16 cellular contexts compared by ENCODE assay signal in the genomic region with DNA sequence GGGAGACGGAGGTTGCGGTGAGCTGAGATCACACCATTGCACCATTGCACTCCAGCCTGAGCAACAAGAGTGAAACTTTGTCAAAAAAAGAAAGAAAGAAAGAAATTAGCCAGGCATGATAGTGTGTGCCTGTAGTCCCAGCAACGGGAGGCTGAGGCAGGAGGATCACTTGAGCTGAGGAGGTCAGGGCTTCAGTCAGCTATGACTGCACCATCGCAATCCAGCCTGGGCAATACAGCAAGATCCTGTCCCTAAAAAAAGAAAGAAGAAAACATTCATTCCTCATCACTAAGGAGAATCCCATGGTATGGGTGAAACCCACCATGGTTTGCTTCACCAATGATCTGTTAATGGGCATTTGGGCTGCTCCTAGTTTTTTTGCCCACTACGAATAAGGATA. TPM values are rescaled to one million over a fixed set of nuclear protein-coding genes. Genes with fewer than 3 reads are reported as not detected.
A peak's percentile ranks its signal among the peaks of the same experiment; 100 is the strongest.
DNase-seq lines count a peak whose midpoint lies in the region; ATAC-seq, FAIRE-seq and TF ChIP-seq lines count a peak whose summit lies in the region.
"Had no signal": no experiment of that assay in that cellular context is flagged by ENCODE, and none has a peak within 500 bp of the region (broad histone marks: within the 10 kb centered on the region; RNA-seq: fewer than 3 reads in every experiment).

No MANE protein-coding gene starts in this region.

- H4K20me1 ChIP-seq in BLaER1 (peaks cover 18% of the 10 kb centered on the region), K562 (replicated peaks; ENCODE audit: control insufficient read depth, insufficient read depth, low read length) (no peaks in the 10 kb centered on the region)

- H3K4me1 ChIP-seq in BLaER1 = peaks cover 75% of the 10 kb centered on the region
- peaks cover 36% of the 10 kb centered on the region for H3K4me1 ChIP-seq in CD8-positive, alpha-beta memory T cell (ENCODE audit: insufficient read depth, low read length)
- H3K4me1 ChIP-seq in K562 (replicated peaks in 1 of 2; ENCODE audit: control insufficient read depth in 2 of 2, insufficient read depth in 2 of 2, low read length in 2 of 2) = peaks cover 24 to 30% of the 10 kb centered on the region in 2 experiments
- H3K4me1 ChIP-seq: Caco-2 had no signal

- no peak overlapping the region for H3K4me3 ChIP-seq in BLaER1
- H3K4me3 ChIP-seq in CD8-positive, alpha-beta memory T cell (ENCODE audit: low read length) = no peak overlapping the region
- H3K4me3 ChIP-seq in K562 = no peak overlapping the region

- no peak for FAIRE-seq in K562 (lab: Jason Lieb, UNC)

- no peak overlapping the region for H3K27ac ChIP-seq in BLaER1
- H3K27ac ChIP-seq in CD8-positive, alpha-beta memory T cell (ENCODE audit: low read depth, low read length) = no peak overlapping the region
- H3K27ac ChIP-seq in K562 (ENCODE audit: extremely low read depth, low read depth, low read length) = no peak overlapping the region
- H3K27ac ChIP-seq: HL-60 had no signal

- H3K4me1 Mint-ChIP-seq in CD8-positive, alpha-beta memory T cell = peaks cover 38 to 48% (median 42%) of the 10 kb centered on the region in 3 donors
- peaks cover 19% of the 10 kb centered on the region for H3K4me1 Mint-ChIP-seq in nephron progenitor cell

- H3K9me3 ChIP-seq in BLaER1 (no peaks in the 10 kb centered on the region), K562 (replicated peaks; ENCODE audit: control insufficient read depth, insufficient read depth, low read depth, low read length) (no peaks in the 10 kb centered on the region)
- H3K9me3 ChIP-seq in CD8-positive, alpha-beta memory T cell (ENCODE audit: low read length) = no peaks in the 10 kb centered on the region
- H3K9me3 ChIP-seq: Caco-2 had no signal

- ATAC-seq in K562 = no peak
- ATAC-seq: CD8-positive, alpha-beta T cell had no signal

- CTCF ChIA-PET in CD8-positive, alpha-beta memory T cell (lab: Charles Lee) = interaction anchor here (1.0 to 8.4 kb wide), 3 partner anchors 19 to 35 kb away, joined by 3 to 76 read pairs (median 3); no protein-coding TSS in a partner anchor
- CTCF ChIA-PET in K562 (lab: Yijun Ruan, JAX; ENCODE audit: low intra/inter-chr PET ratio) = no interaction called here

- H3K4me3 Mint-ChIP-seq in CD8-positive, alpha-beta memory T cell = peak overlapping the region in 5 of 7 donors; percentile 23 to 84 (median 48)
- H3K4me3 Mint-ChIP-seq in nephron progenitor cell = no peak overlapping the region
- H3K4me3 Mint-ChIP-seq: CD8-positive, alpha-beta T cell had no signal

- TF ChIP-seq RAD21 in K562 (CRISPR knock-in tag; conservative IDR thresholded peaks at IDR 0.05 in 1 of 2, IDR thresholded peaks at IDR 0.05 in 1 of 2) = no peak

- intact Hi-C loops in K562 (cut with micrococcal nuclease) = no loop called here

- DNase-seq in CD8-positive, alpha-beta memory T cell = no peak
- DNase-seq in K562 (ENCODE audit: extremely low read depth in 1 of 4, low spot score in 3 of 4) (no peak), nephron progenitor cell (no peak), amniotic stem cell (lab: John Stamatoyannopoulos, UW) (no peak), HuH-7 (ENCODE audit: low spot score) (no peak)
- no peak for DNase-seq in stimulated activated CD4-positive, alpha-beta T cell treated with anti-CD3 and anti-CD28 coated beads, Interleukin-15, amount 100 ng/mL, for 24 hours
- no peak for DNase-seq in activated T-cell treated with anti-CD3 and anti-CD28 coated beads, Interleukin-2, amount 50 U/mL, for 48 hours
- DNase-seq: ACHN; C1 segment of cervical spinal cord; Caco-2; CD8-positive, alpha-beta T cell; DMS53; GF-D8; HCEC 1CT had no signal

- peaks cover 27% of the 10 kb centered on the region for H3K79me2 ChIP-seq in K562 (ENCODE audit: control insufficient read depth, insufficient read depth, low read length)

- in situ Hi-C loops in K562 (cut with MboI) = no loop called here

- WGBS in K562 (ENCODE audit: insufficient coverage, low coverage, missing lambda C conversion rate) = 34% methylated on average over 5 of the region's 5 CpGs

- TF ChIP-seq EP300 in K562 (IDR thresholded peaks at IDR 0.05; ENCODE audit: low read length) = no peak

- TF ChIP-seq POLR2A in K562 (conservative IDR thresholded peaks at IDR 0.05) = no peak

- peaks cover 0 to 11% (median 0%) of the 10 kb centered on the region in 3 donors for H3K36me3 Mint-ChIP-seq in CD8-positive, alpha-beta memory T cell
- H3K36me3 Mint-ChIP-seq in nephron progenitor cell (ENCODE audit: low read depth) = no peaks in the 10 kb centered on the region

- H3K4me2 ChIP-seq in BLaER1 (peak overlapping the region; percentile 12; the same call in 1 of the 2 replicates), K562 (ENCODE audit: insufficient read depth, low read length) (no peak overlapping the region)

- H3K9me1 ChIP-seq in K562 (ENCODE audit: control insufficient read depth, insufficient read depth, low read length) = no peaks in the 10 kb centered on the region

- no peak for TF ChIP-seq CTCF in K562 (IDR thresholded peaks at IDR 0.05 in 2 of 3, conservative IDR thresholded peaks at IDR 0.05 in 1 of 3; ENCODE audit: insufficient read depth in 2 of 3, low read depth in 1 of 3, low read length in 3 of 3)
- TF ChIP-seq CTCF in nephron progenitor cell (IDR thresholded peaks at IDR 0.05) = no peak

- H3K27me3 Mint-ChIP-seq in CD8-positive, alpha-beta memory T cell = no peaks in the 10 kb centered on the region
- H3K27me3 Mint-ChIP-seq in nephron progenitor cell (ENCODE audit: low read depth, poor library complexity) = peaks cover 57% of the 10 kb centered on the region

- H3K9ac ChIP-seq in BLaER1 = no peak overlapping the region
- no peak overlapping the region for H3K9ac ChIP-seq in K562 (ENCODE audit: insufficient read depth in 1 of 2, low read depth in 2 of 2, low read length in 2 of 2)

- no peaks in the 10 kb centered on the region for H3K36me3 ChIP-seq in BLaER1
- H3K36me3 ChIP-seq in CD8-positive, alpha-beta memory T cell (ENCODE audit: insufficient read depth, low read length) = no peaks in the 10 kb centered on the region
- no peaks in the 10 kb centered on the region for H3K36me3 ChIP-seq in K562 (ENCODE audit: control insufficient read depth, insufficient read depth, low read length)

- POLR2A ChIA-PET in CD8-positive, alpha-beta memory T cell (lab: Charles Lee) = interaction anchor here (0.5 to 1.0 kb wide), 2 partner anchors 15 to 236 kb away, joined by 3 to 4 read pairs; partner anchors contain the start of gene TMED1
- POLR2A ChIA-PET in K562 (lab: Yijun Ruan, JAX) = interaction anchor here (2.1 kb wide), 1 partner anchor 11 kb away, joined by 8 read pairs; no protein-coding TSS in a partner anchor

- H3K27ac Mint-ChIP-seq in CD8-positive, alpha-beta memory T cell = peak overlapping the region in 1 of 8 donors; percentile 65
- peak overlapping the region; percentile 79 for H3K27ac Mint-ChIP-seq in nephron progenitor cell
- H3K27ac Mint-ChIP-seq: CD8-positive, alpha-beta T cell had no signal

- BruUV-seq in K562 (replicated peaks; lab: Mats Ljungman, UMichigan) = no TSS peak

- H2AFZ ChIP-seq in K562 (ENCODE audit: low read depth, low read length) = no peak overlapping the region

- no peaks in the 10 kb centered on the region for H3K27me3 ChIP-seq in BLaER1
- H3K27me3 ChIP-seq in CD8-positive, alpha-beta memory T cell (ENCODE audit: insufficient read depth, low read length, poor library complexity, severe bottlenecking) = no peaks in the 10 kb centered on the region
- peaks cover 4 to 9% of the 10 kb centered on the region in 2 experiments; a peak in 3 of 5 replicates for H3K27me3 ChIP-seq in K562 (ENCODE audit: control insufficient read depth in 2 of 2, insufficient read depth in 2 of 2, low read length in 2 of 2)

- no peaks in the 10 kb centered on the region for H3K9me3 Mint-ChIP-seq in CD8-positive, alpha-beta memory T cell
- H3K9me3 Mint-ChIP-seq in nephron progenitor cell = no peaks in the 10 kb centered on the region
- H3K9me3 Mint-ChIP-seq: CD8-positive, alpha-beta T cell had no signal

RNA-seq across cellular contexts. Expression of gene AP1M2, which starts 13.0 kb away (rescaled TPM):
- total RNA-seq in CD8-positive, alpha-beta memory T cell = not detected
- polyA plus RNA-seq in CD8-positive, alpha-beta memory T cell = not detected
- total RNA-seq in K562 (2011; cell fraction: chromatin; rRNA removed; ENCODE audit: low replicate concordance) = not detected in 2 replicates
- total RNA-seq in K562 (2011; cell fraction: nucleolus; rRNA removed) = 1.2 TPM in 1 of 2 replicates, not detected in the other
- total RNA-seq in K562 (2011; cell fraction: nucleoplasm; rRNA removed) = 1.1 and 1.7 TPM in 2 replicates
- total RNA-seq in K562 (2014; rRNA removed) (0.59 TPM in 1 of 2 replicates, not detected in the other), K562 (2014; rRNA removed; fragmentation: Illumina TruSeq; extraction: Trizol) (0.57 and 1.3 TPM in 2 replicates), K562 (2015; rRNA removed; fragmentation: Illumina TruSeq; extraction: Trizol) (0.15 TPM in 1 of 2 replicates, not detected in the other), K562 (2021) (0.33 and 0.40 TPM in 2 replicates)
- polyA plus RNA-seq in K562 (2011; rRNA removed) (0.39 and 0.50 TPM in 2 replicates), K562 (2014; fragmentation: Illumina TruSeq; extraction: Trizol) (0.68 TPM in 1 of 2 replicates, not detected in the other), K562 (2014; fragmentation: Nextera tagmentation; extraction: Ambion mirVana) (1 to 10 TPM; 1.1 to 1.4 TPM), K562 (2014; rRNA removed) (1.1 and 1.3 TPM in 2 replicates)
- polyA plus RNA-seq in K562 (2011; cell fraction: cytosol; rRNA removed) = 0.34 and 1.0 TPM in 2 replicates
- 0.24 and 0.41 TPM in 2 replicates for polyA plus RNA-seq in K562 (2011; cell fraction: nucleus; rRNA removed)
- polyA plus RNA-seq in K562 (2012) = 0.55 and 0.68 TPM in 2 replicates
- polyA minus RNA-seq in K562 (2011; rRNA and poly(A)+ RNA removed) = 0.11 TPM in 1 of 2 replicates, not detected in the other
- 0.95 and 2.2 TPM in 2 replicates for polyA minus RNA-seq in K562 (2011; cell fraction: cytosol; rRNA and poly(A)+ RNA removed)
- polyA minus RNA-seq in K562 (2011; cell fraction: nucleus; rRNA and poly(A)+ RNA removed) = 0.78 TPM in 1 of 2 replicates, not detected in the other
- total RNA-seq: CD8-positive, alpha-beta T cell had no signal

RNA-seq across cellular contexts. Expression of gene SLC44A2, which starts 25.2 kb away (rescaled TPM):
- 10 to 100 TPM; 70.5 to 88.2 TPM for total RNA-seq in CD8-positive, alpha-beta memory T cell
- 285 TPM for polyA plus RNA-seq in CD8-positive, alpha-beta memory T cell
- total RNA-seq in K562 (2011; cell fraction: chromatin; rRNA removed; ENCODE audit: low replicate concordance) = 37.8 and 63.7 TPM in 2 replicates
- total RNA-seq in K562 (2011; cell fraction: nucleolus; rRNA removed) = 41.6 and 41.7 TPM in 2 replicates
- total RNA-seq in K562 (2011; cell fraction: nucleoplasm; rRNA removed) = 44.4 and 57.3 TPM in 2 replicates
- total RNA-seq in K562 (2014; rRNA removed) (6.8 and 14.4 TPM in 2 replicates), K562 (2014; rRNA removed; fragmentation: Illumina TruSeq; extraction: Trizol) (6.2 and 6.5 TPM in 2 replicates), K562 (2015; rRNA removed; fragmentation: Illumina TruSeq; extraction: Trizol) (8.0 and 8.1 TPM in 2 replicates), K562 (2021) (30.2 and 34.2 TPM in 2 replicates)
- polyA plus RNA-seq in K562 (2011; rRNA removed) (15.1 and 23.3 TPM in 2 replicates), K562 (2014; fragmentation: Illumina TruSeq; extraction: Trizol) (26.3 and 33.0 TPM in 2 replicates), K562 (2014; fragmentation: Nextera tagmentation; extraction: Ambion mirVana) (1 to 10 TPM; 1.1 to 2.3 TPM), K562 (2014; rRNA removed) (12.4 and 16.7 TPM in 2 replicates)
- polyA plus RNA-seq in K562 (2011; cell fraction: cytosol; rRNA removed) = 22.5 and 26.7 TPM in 2 replicates
- polyA plus RNA-seq in K562 (2011; cell fraction: nucleus; rRNA removed) = 44.7 and 54.4 TPM in 2 replicates
- polyA plus RNA-seq in K562 (2012) = 29.6 and 49.8 TPM in 2 replicates
- 18.5 and 22.8 TPM in 2 replicates for polyA minus RNA-seq in K562 (2011; rRNA and poly(A)+ RNA removed)
- 18.0 and 33.3 TPM in 2 replicates for polyA minus RNA-seq in K562 (2011; cell fraction: cytosol; rRNA and poly(A)+ RNA removed)
- 7.8 and 11.1 TPM in 2 replicates for polyA minus RNA-seq in K562 (2011; cell fraction: nucleus; rRNA and poly(A)+ RNA removed)

RNA-seq across cellular contexts. Expression of gene CDKN2D, which starts 31.4 kb away (rescaled TPM):
- total RNA-seq in CD8-positive, alpha-beta memory T cell = 10 to 100 TPM; 22.2 to 23.1 TPM
- 176 TPM for polyA plus RNA-seq in CD8-positive, alpha-beta memory T cell
- total RNA-seq in K562 (2011; cell fraction: chromatin; rRNA removed; ENCODE audit: low replicate concordance) = 3.0 and 4.1 TPM in 2 replicates
- total RNA-seq in K562 (2011; cell fraction: nucleolus; rRNA removed) = 4.5 and 5.1 TPM in 2 replicates
- total RNA-seq in K562 (2011; cell fraction: nucleoplasm; rRNA removed) = 4.1 and 6.0 TPM in 2 replicates
- total RNA-seq in K562 (2014; rRNA removed) (1.7 and 2.7 TPM in 2 replicates), K562 (2014; rRNA removed; fragmentation: Illumina TruSeq; extraction: Trizol) (1.7 and 2.4 TPM in 2 replicates), K562 (2015; rRNA removed; fragmentation: Illumina TruSeq; extraction: Trizol) (3.2 and 3.7 TPM in 2 replicates), K562 (2021) (4.1 and 4.7 TPM in 2 replicates)
- polyA plus RNA-seq in K562 (2011; rRNA removed) (5.7 and 6.6 TPM in 2 replicates), K562 (2014; fragmentation: Illumina TruSeq; extraction: Trizol) (3.7 and 4.0 TPM in 2 replicates), K562 (2014; fragmentation: Nextera tagmentation; extraction: Ambion mirVana) (1 to 10 TPM in 1 of 2 experiments, under 1 TPM in 1; 0.41 to 1.0 TPM), K562 (2014; rRNA removed) (6.7 and 8.2 TPM in 2 replicates)
- polyA plus RNA-seq in K562 (2011; cell fraction: cytosol; rRNA removed) = 9.6 and 11.2 TPM in 2 replicates
- polyA plus RNA-seq in K562 (2011; cell fraction: nucleus; rRNA removed) = 4.6 and 6.0 TPM in 2 replicates
- 4.6 and 12.8 TPM in 2 replicates for polyA plus RNA-seq in K562 (2012)
- polyA minus RNA-seq in K562 (2011; rRNA and poly(A)+ RNA removed) = 1.7 and 2.1 TPM in 2 replicates
- polyA minus RNA-seq in K562 (2011; cell fraction: cytosol; rRNA and poly(A)+ RNA removed) = 1.9 and 5.0 TPM in 2 replicates
- polyA minus RNA-seq in K562 (2011; cell fraction: nucleus; rRNA and poly(A)+ RNA removed) = 1.1 and 1.2 TPM in 2 replicates

RNA-seq across cellular contexts. Expression of gene KRI1, which starts 34.3 kb away (rescaled TPM):
- total RNA-seq in CD8-positive, alpha-beta memory T cell = 10 to 100 TPM; 61.6 to 64.5 TPM
- polyA plus RNA-seq in CD8-positive, alpha-beta memory T cell = 45.7 TPM
- total RNA-seq in K562 (2011; cell fraction: chromatin; rRNA removed; ENCODE audit: low replicate concordance) = 85.4 and 105 TPM in 2 replicates
- total RNA-seq in K562 (2011; cell fraction: nucleolus; rRNA removed) = 60.1 and 62.2 TPM in 2 replicates
- 49.0 and 54.8 TPM in 2 replicates for total RNA-seq in K562 (2011; cell fraction: nucleoplasm; rRNA removed)
- 44.6 and 50.3 TPM in 2 replicates for total RNA-seq in K562 (2014; rRNA removed)
- total RNA-seq in K562 (2014; rRNA removed; fragmentation: Illumina TruSeq; extraction: Trizol) = 21.9 and 22.0 TPM in 2 replicates
- total RNA-seq in K562 (2015; rRNA removed; fragmentation: Illumina TruSeq; extraction: Trizol) = 24.7 and 25.0 TPM in 2 replicates
- total RNA-seq in K562 (2021) = 34.3 and 37.7 TPM in 2 replicates
- polyA plus RNA-seq in K562 (2011; rRNA removed) = 20.0 and 22.8 TPM in 2 replicates
- polyA plus RNA-seq in K562 (2011; cell fraction: cytosol; rRNA removed) = 10.8 and 17.6 TPM in 2 replicates
- polyA plus RNA-seq in K562 (2011; cell fraction: nucleus; rRNA removed) = 52.6 and 92.9 TPM in 2 replicates
- 34.7 and 40.9 TPM in 2 replicates for polyA plus RNA-seq in K562 (2012)
- 35.2 and 37.7 TPM in 2 replicates for polyA plus RNA-seq in K562 (2014; fragmentation: Illumina TruSeq; extraction: Trizol)
- polyA plus RNA-seq in K562 (2014; fragmentation: Nextera tagmentation; extraction: Ambion mirVana) = 1 to 10 TPM; 1.1 to 2.0 TPM
- 45.3 and 50.7 TPM in 2 replicates for polyA plus RNA-seq in K562 (2014; rRNA removed)
- 15.9 and 20.0 TPM in 2 replicates for polyA minus RNA-seq in K562 (2011; rRNA and poly(A)+ RNA removed)
- polyA minus RNA-seq in K562 (2011; cell fraction: cytosol; rRNA and poly(A)+ RNA removed) = 19.5 and 21.1 TPM in 2 replicates
- 19.5 and 20.2 TPM in 2 replicates for polyA minus RNA-seq in K562 (2011; cell fraction: nucleus; rRNA and poly(A)+ RNA removed)

RNA-seq across cellular contexts. Expression of gene ILF3, which starts 54.0 kb away (rescaled TPM):
- total RNA-seq in CD8-positive, alpha-beta memory T cell = 100 to 1,000 TPM; 471 to 475 TPM
- 100.0 TPM for polyA plus RNA-seq in CD8-positive, alpha-beta memory T cell
- total RNA-seq in K562 (2011; cell fraction: chromatin; rRNA removed; ENCODE audit: low replicate concordance) = 430 and 677 TPM in 2 replicates
- total RNA-seq in K562 (2011; cell fraction: nucleolus; rRNA removed) = 329 and 377 TPM in 2 replicates
- total RNA-seq in K562 (2011; cell fraction: nucleoplasm; rRNA removed) = 305 and 307 TPM in 2 replicates
- total RNA-seq in K562 (2014; rRNA removed) (141 and 169 TPM in 2 replicates), K562 (2014; rRNA removed; fragmentation: Illumina TruSeq; extraction: Trizol) (122 and 125 TPM in 2 replicates), K562 (2015; rRNA removed; fragmentation: Illumina TruSeq; extraction: Trizol) (179 and 183 TPM in 2 replicates), K562 (2021) (408 and 453 TPM in 2 replicates)
- polyA plus RNA-seq in K562 (2011; rRNA removed) (175 and 376 TPM in 2 replicates), K562 (2014; fragmentation: Illumina TruSeq; extraction: Trizol) (342 and 395 TPM in 2 replicates), K562 (2014; fragmentation: Nextera tagmentation; extraction: Ambion mirVana) (10 to 100 TPM; 26.0 to 27.5 TPM), K562 (2014; rRNA removed) (231 and 240 TPM in 2 replicates)
- polyA plus RNA-seq in K562 (2011; cell fraction: cytosol; rRNA removed) = 127 and 144 TPM in 2 replicates
- 442 and 520 TPM in 2 replicates for polyA plus RNA-seq in K562 (2011; cell fraction: nucleus; rRNA removed)
- polyA plus RNA-seq in K562 (2012) = 205 and 346 TPM in 2 replicates
- polyA minus RNA-seq in K562 (2011; rRNA and poly(A)+ RNA removed) = 144 and 225 TPM in 2 replicates
- polyA minus RNA-seq in K562 (2011; cell fraction: cytosol; rRNA and poly(A)+ RNA removed) = 105 and 160 TPM in 2 replicates
- polyA minus RNA-seq in K562 (2011; cell fraction: nucleus; rRNA and poly(A)+ RNA removed) = 106 and 132 TPM in 2 replicates
